34 cellular contexts compared by ENCODE assay signal in genomic region chr2:137724879-137725278, GRCh38.
"Had no signal": no experiment of that assay in that cellular context is flagged by ENCODE, and none has a peak within 500 bp of the region (broad histone marks: within the 10 kb centered on the region; RNA-seq: fewer than 3 reads in every experiment).

No MANE protein-coding gene starts in this region.

- H3K4me1 ChIP-seq: adrenal gland, body of pancreas, breast epithelium had no signal

- H3K27me3 ChIP-seq: adrenal gland, body of pancreas, brain microvascular endothelial cell, breast epithelium had no signal

- H3K36me3 ChIP-seq: adrenal gland, brain microvascular endothelial cell, breast epithelium had no signal

- ATAC-seq: activated CD8-positive, alpha-beta T cell treated with anti-CD3 and anti-CD28 coated beads for 36 hours; activated naive CD4-positive, alpha-beta T cell treated with anti-CD3 and anti-CD28 coated beads, Interleukin-2, amount 50 U/mL, for 72 hours; activated T-cell treated with anti-CD3 and anti-CD28 coated beads, Interleukin-2, amount 50 U/mL, for 4 hours; activated T-cell treated with anti-CD3 and anti-CD28 coated beads, Interleukin-2, amount 50 U/mL, for 72 hours; activated T-helper 17 cell treated with anti-CD3 and anti-CD28 coated beads, Interleukin-2, amount 50 U/mL, for 72 hours; body of pancreas had no signal

- H3K27ac ChIP-seq: adrenal gland, body of pancreas, brain microvascular endothelial cell, breast epithelium, VCaP had no signal

- H3K9me3 ChIP-seq: adrenal gland had no signal

- FAIRE-seq: astrocyte, TTC549 had no signal

- H3K4me3 ChIP-seq: adrenal gland, body of pancreas, breast epithelium had no signal

- DNase-seq: activated B cell treated with CpG ODN at 0.5 μM for 24 hours; activated CD4-positive, alpha-beta memory T cell treated with anti-CD3 and anti-CD28 coated beads for 36 hours; activated CD4-positive, alpha-beta T cell treated with anti-CD3 and anti-CD28 coated beads for 4 hours; activated CD4-positive, alpha-beta T cell treated with anti-CD3 and anti-CD28 coated beads, Interleukin-2, amount 10 ng/mL, durations not matched to agents 24 days and 14 days; activated CD4-positive, alpha-beta T cell treated with anti-CD3 and anti-CD28 coated beads, Interleukin-2, amount 50 U/mL, for 1 hour; activated CD4-positive, alpha-beta T cell treated with anti-CD3 and anti-CD28 coated beads, Interleukin-2, amount 50 U/mL, for 4 hours; activated CD4-positive, CD25-positive, alpha-beta regulatory T cell treated with anti-CD3 and anti-CD28 coated beads, Interleukin-2, amount 50 U/mL, for 72 hours; activated CD8-positive, alpha-beta memory T cell treated with anti-CD3 and anti-CD28 coated beads, Interleukin-2, amount 50 U/mL, for 4 hours; activated CD8-positive, alpha-beta T cell treated with anti-CD3 and anti-CD28 coated beads for 36 hours; activated effector memory CD4-positive, alpha-beta T cell treated with anti-CD3 and anti-CD28 coated beads, Interleukin-2, amount 50 U/mL, for 16 hours; activated gamma-delta T cell treated with Interleukin-2 at 50 U/mL for 16 hours; activated naive CD4-positive, alpha-beta T cell; activated naive CD4-positive, alpha-beta T cell treated with anti-CD3 and anti-CD28 coated beads for 36 hours; activated naive CD4-positive, alpha-beta T cell treated with anti-CD3 and anti-CD28 coated beads, Interleukin-2, amount 50 U/mL, for 16 hours; activated naive CD8-positive, alpha-beta T cell treated with anti-CD3 and anti-CD28 coated beads for 36 hours; activated T-cell treated with anti-CD3 and anti-CD28 coated beads for 4 hours; activated T-cell treated with anti-CD3 and anti-CD28 coated beads, Interleukin-2, amount 50 U/mL, for 1 hour; activated T-cell treated with anti-CD3 and anti-CD28 coated beads, Interleukin-2, amount 50 U/mL, for 4 hours; activated T-cell treated with anti-CD3 and anti-CD28 coated beads, Interleukin-2, amount 50 U/mL, for 72 hours; adrenal gland; amniotic stem cell; aorta; body of pancreas; brain microvascular endothelial cell; central memory CD4-positive, alpha-beta T cell; T-helper 1 cell; T-helper 2 cell; T-helper 9 cell had no signal
